In the genomic region with DNA sequence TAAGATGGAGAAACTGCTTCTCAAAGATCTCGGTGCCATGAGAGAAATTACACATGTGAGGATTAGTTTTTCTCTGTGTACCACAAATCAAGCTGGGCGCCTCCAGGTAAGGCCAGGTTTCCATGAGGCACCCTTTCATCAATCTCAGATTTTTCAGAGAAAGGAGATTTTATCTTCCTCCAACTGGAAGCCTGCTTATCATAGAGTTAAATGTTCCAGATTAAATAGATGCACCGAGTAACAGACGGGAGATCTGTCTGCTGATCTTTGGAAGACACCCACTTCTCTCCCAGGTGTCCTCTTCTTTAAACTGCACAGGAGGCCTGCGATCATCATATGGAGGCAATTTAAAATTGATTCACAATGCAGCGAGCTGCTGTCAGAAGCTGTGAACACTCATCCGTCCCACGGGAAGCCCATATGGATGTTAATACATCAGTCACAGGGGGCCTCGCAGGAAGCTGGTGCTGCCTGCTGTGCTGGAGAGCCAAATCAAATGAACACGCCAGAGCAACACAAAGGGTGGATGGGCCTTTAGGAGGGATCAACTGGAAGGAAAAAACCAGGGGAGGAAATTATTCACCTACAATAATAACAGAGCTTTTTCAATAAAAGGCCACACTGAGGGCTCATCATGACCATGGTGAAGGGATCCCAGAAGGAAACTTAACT, we compare ENCODE assay signal across 1 cellular context.
A peak's percentile ranks its signal among the peaks of the same experiment; 100 is the strongest.
TF ChIP-seq lines count a peak whose summit lies in the region.

No MANE protein-coding gene starts in this region.

TF ChIP-seq in H1, 55 proteins besides CTCF, POLR2A, EP300 and RAD21:
- TF ChIP-seq ATF3 (IDR thresholded peaks at IDR 0.05; ENCODE audit: insufficient read depth, low read depth, low read length) (no peak), RXRA (IDR thresholded peaks at IDR 0.05; ENCODE audit: insufficient read depth, low read depth, low read length) (0 out of 2 replicates have a peak, but pooled peaks have one; percentile 69), ASH2L (IDR thresholded peaks at IDR 0.05; ENCODE audit: low read length) (no peak), CTBP2 (IDR thresholded peaks at IDR 0.05; ENCODE audit: borderline replicate concordance, insufficient read depth, insufficient read length, low read length) (peak; percentile 85), TCF12 (IDR thresholded peaks at IDR 0.05; ENCODE audit: low read depth, low read length) (peak; percentile 95), NANOG (IDR thresholded peaks at IDR 0.05; ENCODE audit: insufficient read depth, low read depth, low read length, poor library complexity, severe bottlenecking) (peak; percentile 99), SIX5 (IDR thresholded peaks at IDR 0.05; ENCODE audit: low read depth, low read length) (no peak), RNF2 (IDR thresholded peaks at IDR 0.05; ENCODE audit: borderline replicate concordance, low read depth, low read length, missing control alignments, poor library complexity, severe bottlenecking) (no peak), HDAC2 (IDR thresholded peaks at IDR 0.05; ENCODE audit: borderline replicate concordance in 1 of 2, low read depth in 2 of 2, low read length in 2 of 2) (peak; percentile 92 to 96; a peak in 3 of 4 replicates), KDM1A (IDR thresholded peaks at IDR 0.05; ENCODE audit: borderline replicate concordance, low read length) (peak; percentile 66; the same call in 1 of the 2 replicates), CREB1 (IDR thresholded peaks at IDR 0.05) (peak; percentile 29; the same call in 1 of the 2 replicates), POU5F1 (IDR thresholded peaks at IDR 0.05; ENCODE audit: low read depth, low read length) (peak; percentile 92), HDAC6 (IDR thresholded peaks at IDR 0.05; ENCODE audit: low read depth, low read length) (peak; percentile 56), POLR2AphosphoS5 (IDR thresholded peaks at IDR 0.05; ENCODE audit: low read depth, low read length) (peak; percentile 28; the same call in 1 of the 2 replicates), CHD7 (IDR thresholded peaks at IDR 0.05; ENCODE audit: insufficient replicate concordance, low read length) (peak; percentile 78), BCL11A (IDR thresholded peaks at IDR 0.05; ENCODE audit: low read depth in 2 of 2, low read length in 2 of 2) (peak; percentile 4 to 78), SP1 (IDR thresholded peaks at IDR 0.05; ENCODE audit: low read depth, low read length) (peak; percentile 50; the same call in 1 of the 2 replicates), CHD2 (IDR thresholded peaks at IDR 0.05; ENCODE audit: low read length) (no peak)
- TF ChIP-seq, protein P1, sequence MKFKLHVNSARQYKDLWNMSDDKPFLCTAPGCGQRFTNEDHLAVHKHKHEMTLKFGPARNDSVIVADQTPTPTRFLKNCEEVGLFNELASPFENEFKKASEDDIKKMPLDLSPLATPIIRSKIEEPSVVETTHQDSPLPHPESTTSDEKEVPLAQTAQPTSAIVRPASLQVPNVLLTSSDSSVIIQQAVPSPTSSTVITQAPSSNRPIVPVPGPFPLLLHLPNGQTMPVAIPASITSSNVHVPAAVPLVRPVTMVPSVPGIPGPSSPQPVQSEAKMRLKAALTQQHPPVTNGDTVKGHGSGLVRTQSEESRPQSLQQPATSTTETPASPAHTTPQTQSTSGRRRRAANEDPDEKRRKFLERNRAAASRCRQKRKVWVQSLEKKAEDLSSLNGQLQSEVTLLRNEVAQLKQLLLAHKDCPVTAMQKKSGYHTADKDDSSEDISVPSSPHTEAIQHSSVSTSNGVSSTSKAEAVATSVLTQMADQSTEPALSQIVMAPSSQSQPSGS (IDR thresholded peaks at IDR 0.05; ENCODE audit: low read length), result peak; percentile 60; the same call in 1 of the 2 replicates
